8 cellular contexts compared by ENCODE assay signal in genomic region chr15:65049418-65049840, GRCh38. TPM values are rescaled to one million over a fixed set of nuclear protein-coding genes. Genes with fewer than 3 reads are reported as not detected.
DNase-seq lines count a peak whose midpoint lies in the region; ATAC-seq and TF ChIP-seq lines count a peak whose summit lies in the region.

No MANE protein-coding gene starts in this region.

- ATAC-seq in omental fat pad (ENCODE audit: low FRiP score), result peak; percentile 82

- no peaks in the 10 kb centered on the region; the same call in 1 of the 2 replicates for H3K27me3 ChIP-seq in H7 (ENCODE audit: control insufficient read depth, insufficient read depth, low read length)

- 0 out of 2 replicates have a peak overlapping the region, but pooled peaks have one; percentile 1 for H3K4me3 ChIP-seq in H7 (ENCODE audit: insufficient read depth, low read depth, low read length)

- TF ChIP-seq CTCF in omental fat pad (IDR thresholded peaks at IDR 0.05), result no peak

- peaks cover under 1% of the 10 kb centered on the region; the same call in 1 of the 2 replicates for H3K36me3 ChIP-seq in H7 (replicated peaks; ENCODE audit: control insufficient read depth, insufficient read depth, low read length)

- peak; percentile 66 for DNase-seq in DMS79 treated with DMSO at 0.1 percent for 48 hours (lab: John Stamatoyannopoulos, UW)
- peak; percentile 98 for DNase-seq in H7
- DNase-seq in MV-4-11 (lab: John Stamatoyannopoulos, UW), result peak; percentile 89
- peak; percentile 98 for DNase-seq in SK-N-DZ (ENCODE audit: low spot score)
- DNase-seq in activated naive CD4-positive, alpha-beta T cell treated with anti-CD3 and anti-CD28 coated beads, Interleukin-2, amount 50 U/mL, for 16 hours, result peak; percentile 89
- peak; percentile 78 for DNase-seq in glomerular endothelial cell (ENCODE audit: extremely low read depth, low read depth, low spot score)
- peak; percentile 86 for DNase-seq in omental fat pad (ENCODE audit: low spot score)
- peak; percentile 98 for DNase-seq in superior temporal gyrus (ENCODE audit: extremely low spot score)

RNA-seq across cellular contexts. Expression of gene SLC51B, which starts 4.2 kb away (rescaled TPM):
- total RNA-seq in H7 (2014; rRNA removed; shearing (Covaris generic)), result not detected in 2 replicates
- polyA plus RNA-seq in SK-N-DZ (2014; cell fraction: cytosol; rRNA removed), result not detected in 2 replicates
- not detected in 2 replicates for polyA plus RNA-seq in SK-N-DZ (2014; cell fraction: nucleus; rRNA removed)
- total RNA-seq in glomerular endothelial cell, result not detected in 2 replicates
- not detected for total RNA-seq in omental fat pad

RNA-seq across cellular contexts. Expression of gene RASL12, which starts 18.4 kb away (rescaled TPM):
- total RNA-seq in H7 (2014; rRNA removed; shearing (Covaris generic)), result 20.9 and 22.1 TPM in 2 replicates
- polyA plus RNA-seq in SK-N-DZ (2014; cell fraction: cytosol; rRNA removed), result not detected in 2 replicates
- polyA plus RNA-seq in SK-N-DZ (2014; cell fraction: nucleus; rRNA removed), result not detected in 2 replicates
- total RNA-seq in glomerular endothelial cell (not detected in 2 replicates), omental fat pad (10 to 100 TPM in 1 of 4 donors, 1 to 10 TPM in 3; 4.6 to 50.0 (median 7.6) TPM)

RNA-seq across cellular contexts. Expression of gene MTFMT, which starts 20.0 kb away (rescaled TPM):
- 28.2 and 32.3 TPM in 2 replicates for total RNA-seq in H7 (2014; rRNA removed; shearing (Covaris generic))
- polyA plus RNA-seq in SK-N-DZ (2014; cell fraction: cytosol; rRNA removed), result 15.7 and 22.6 TPM in 2 replicates
- polyA plus RNA-seq in SK-N-DZ (2014; cell fraction: nucleus; rRNA removed), result 11.9 and 13.0 TPM in 2 replicates
- total RNA-seq in glomerular endothelial cell (18.2 and 22.4 TPM in 2 replicates), omental fat pad (10 to 100 TPM; 16.8 to 25.2 (median 22.4) TPM)

RNA-seq across cellular contexts. Expression of gene KBTBD13, which starts 27.1 kb away (rescaled TPM):
- total RNA-seq in H7 (2014; rRNA removed; shearing (Covaris generic)), result 0.17 TPM in 1 of 2 replicates, not detected in the other
- polyA plus RNA-seq in SK-N-DZ (2014; cell fraction: cytosol; rRNA removed), result 0.10 and 0.23 TPM in 2 replicates
- polyA plus RNA-seq in SK-N-DZ (2014; cell fraction: nucleus; rRNA removed), result 0.39 TPM in 1 of 2 replicates, not detected in the other
- total RNA-seq in glomerular endothelial cell, result not detected in 2 replicates
- not detected for total RNA-seq in omental fat pad

RNA-seq across cellular contexts. Expression of gene SPG21, which starts 59.7 kb away (rescaled TPM):
- total RNA-seq in H7 (2014; rRNA removed; shearing (Covaris generic)), result 53.2 and 59.9 TPM in 2 replicates
- 96.9 and 99.9 TPM in 2 replicates for polyA plus RNA-seq in SK-N-DZ (2014; cell fraction: cytosol; rRNA removed)
- 58.3 and 70.5 TPM in 2 replicates for polyA plus RNA-seq in SK-N-DZ (2014; cell fraction: nucleus; rRNA removed)
- total RNA-seq in glomerular endothelial cell, result 97.1 and 102 TPM in 2 replicates
- total RNA-seq in omental fat pad, result 10 to 100 TPM; 72.9 to 93.9 (median 84.7) TPM

Comparison
In these comparisons a context has a peak if more than half of its experiments do, and no peak if none do; other contexts are left out.
1. Peak in every context shown above with its lines: DNase-seq, ATAC-seq and H3K4me3 ChIP-seq.